ENCODE assay signal across 18 cellular contexts in genomic region chr17:20171741-20172377, GRCh38.
A peak's percentile ranks its signal among the peaks of the same experiment; 100 is the strongest.
DNase-seq lines count a peak whose midpoint lies in the region; ATAC-seq, FAIRE-seq and TF ChIP-seq lines count a peak whose summit lies in the region.
"Had no signal": no experiment of that assay in that cellular context is flagged by ENCODE, and none has a peak within 500 bp of the region (broad histone marks: within the 10 kb centered on the region; RNA-seq: fewer than 3 reads in every experiment).

No MANE protein-coding gene starts in this region.

- in situ Hi-C loops in HepG2 (cut with HindIII; ENCODE audit: extremely low pct_ligation_motif_present, low pct_unique_long_range_greater_than_20kb): no loop called here

- H3K9me3 Mint-ChIP-seq in brain: peaks cover 0 to 2% (median 0%) of the 10 kb centered on the region in 5 experiments
- H3K9me3 Mint-ChIP-seq: stimulated activated memory B cell treated with anti-CD40 and anti-IgM and Interleukin-4, amounts not matched to agents 10 μg/mL and 1 μg/mL and 100 μg/mL, for 72 hours had no signal

- peak overlapping the region in 3 of 5 experiments; percentile 4 to 55 (median 26) for H3K27ac Mint-ChIP-seq in brain
- H3K27ac Mint-ChIP-seq: stimulated activated memory B cell treated with anti-CD40 and anti-IgM and Interleukin-4, amounts not matched to agents 10 μg/mL and 1 μg/mL and 100 μg/mL, for 72 hours had no signal

- peak; percentile 27 for DNase-seq in HepG2 (ENCODE audit: low spot score)
- DNase-seq in right lobe of liver: no peak
- no peak for DNase-seq in left colon
- DNase-seq in upper lobe of right lung: no peak
- DNase-seq in activated CD4-positive, alpha-beta T cell treated with anti-CD3 and anti-CD28 coated beads for 4 hours: no peak
- no peak for DNase-seq in NCI-H1436 treated with DMSO at 0.1 percent for 48 hours (lab: John Stamatoyannopoulos, UW)
- no peak for DNase-seq in cardiac septum (ENCODE audit: low spot score)
- DNase-seq: activated CD8-positive, alpha-beta memory T cell treated with anti-CD3 and anti-CD28 coated beads, Interleukin-2, amount 50 U/mL, for 48 hours; activated naive CD4-positive, alpha-beta T cell; dermis blood vessel endothelial cell; esophagus squamous epithelium; hypothalamus; NCI-H1048; psoas muscle had no signal

- BruUV-seq in HepG2 (replicated peaks; lab: Mats Ljungman, UMichigan): no TSS peak

- no peaks in the 10 kb centered on the region for H3K36me3 ChIP-seq in HepG2 (replicated peaks in 1 of 2; ENCODE audit: control insufficient read depth in 1 of 2, insufficient read depth in 2 of 2, low read length in 2 of 2)
- H3K36me3 ChIP-seq in right lobe of liver: no peaks in the 10 kb centered on the region
- no peaks in the 10 kb centered on the region for H3K36me3 ChIP-seq in upper lobe of right lung
- H3K36me3 ChIP-seq: ascending aorta, esophagus squamous epithelium had no signal

- H3K27me3 ChIP-seq in HepG2 (ENCODE audit: control insufficient read depth in 1 of 2, insufficient read depth in 2 of 2, low read length in 2 of 2) (no peaks in the 10 kb centered on the region), right lobe of liver (no peaks in the 10 kb centered on the region), upper lobe of right lung (no peaks in the 10 kb centered on the region)
- H3K27me3 ChIP-seq: ascending aorta, esophagus squamous epithelium had no signal

- H3K27ac ChIP-seq in HepG2 (ENCODE audit: extremely low read length, insufficient read depth, low read length) (no peak overlapping the region), right lobe of liver (no peak overlapping the region), upper lobe of right lung (no peak overlapping the region)
- H3K27ac ChIP-seq: esophagus squamous epithelium, psoas muscle had no signal

- H3K79me2 ChIP-seq in HepG2 (ENCODE audit: insufficient read depth, low read length): no peaks in the 10 kb centered on the region

- no CpG with 5 or more reads among the region's 2 CpGs for WGBS in HepG2 (ENCODE audit: low lambda C conversion rate)
- WGBS in right lobe of liver (ENCODE audit: insufficient coverage, low coverage, low lambda C conversion rate, missing lambda C conversion rate): 83% methylated on average over 1 of the region's 2 CpGs

- H3K4me3 Mint-ChIP-seq in brain: no peak overlapping the region
- H3K4me3 Mint-ChIP-seq: stimulated activated memory B cell treated with anti-CD40 and anti-IgM and Interleukin-4, amounts not matched to agents 10 μg/mL and 1 μg/mL and 100 μg/mL, for 72 hours had no signal

- H3K4me3 ChIP-seq in HepG2 (replicated peaks in 1 of 3; ENCODE audit: insufficient read depth in 1 of 3, low read depth in 2 of 3, low read length in 3 of 3) (no peak overlapping the region), right lobe of liver (no peak overlapping the region), upper lobe of right lung (no peak overlapping the region)
- H3K4me3 ChIP-seq: ascending aorta, esophagus squamous epithelium, psoas muscle had no signal

- intact Hi-C loops in HepG2 (cut with micrococcal nuclease; ENCODE audit: unreplicated experiment): no loop called here
- intact Hi-C loops in right lobe of liver (cut with DNase I): no loop called here
- intact Hi-C loops in left colon (cut with DNase I, micrococcal nuclease): no loop called here
- intact Hi-C loops in upper lobe of right lung (cut with DNase I): no loop called here
- intact Hi-C loops in cardiac septum (cut with DNase I): no loop called here

- no peak for FAIRE-seq in HepG2 (lab: Jason Lieb, UNC)
- FAIRE-seq: urothelium cell line had no signal

- H3K9me3 ChIP-seq in HepG2 (ENCODE audit: low read length) (no peaks in the 10 kb centered on the region), right lobe of liver (no peaks in the 10 kb centered on the region), upper lobe of right lung (no peaks in the 10 kb centered on the region)
- H3K9me3 ChIP-seq: ascending aorta, esophagus squamous epithelium, psoas muscle had no signal

- H3K36me3 Mint-ChIP-seq in brain: no peaks in the 10 kb centered on the region
- H3K36me3 Mint-ChIP-seq: stimulated activated memory B cell treated with anti-CD40 and anti-IgM and Interleukin-4, amounts not matched to agents 10 μg/mL and 1 μg/mL and 100 μg/mL, for 72 hours had no signal

- H4K20me1 ChIP-seq in HepG2 (ENCODE audit: insufficient read depth, low read length): no peaks in the 10 kb centered on the region

- ATAC-seq in HepG2: no peak
- no peak for ATAC-seq in right lobe of liver
- ATAC-seq in left colon: peak; percentile 28
- ATAC-seq in upper lobe of right lung: peak; percentile 86
- ATAC-seq: psoas muscle had no signal

- CTCF ChIA-PET in HepG2 (lab: Yijun Ruan, JAX; ENCODE audit: low intra/inter-chr PET ratio, low total read pairs): no interaction called here

- H3K4me1 Mint-ChIP-seq in brain: peaks cover 54% of the 10 kb centered on the region

- TF ChIP-seq EP300 in HepG2 (IDR thresholded peaks at IDR 0.05; ENCODE audit: low read depth in 2 of 2, low read length in 2 of 2): no peak
- no peak for TF ChIP-seq EP300 in HepG2 (CRISPR knock-in tag; IDR thresholded peaks at IDR 0.05; ENCODE audit: borderline replicate concordance)

- H3K4me1 ChIP-seq in HepG2 (ENCODE audit: insufficient read depth, low read length) (peaks cover 24% of the 10 kb centered on the region), right lobe of liver (no peaks in the 10 kb centered on the region), upper lobe of right lung (peaks cover 7% of the 10 kb centered on the region)
- H3K4me1 ChIP-seq: esophagus squamous epithelium, psoas muscle had no signal

- H3K27me3 Mint-ChIP-seq in brain: no peaks in the 10 kb centered on the region
- H3K27me3 Mint-ChIP-seq: stimulated activated memory B cell treated with anti-CD40 and anti-IgM and Interleukin-4, amounts not matched to agents 10 μg/mL and 1 μg/mL and 100 μg/mL, for 72 hours had no signal

- TF ChIP-seq RAD21 in HepG2 (CRISPR knock-in tag; IDR thresholded peaks at IDR 0.05): no peak

- POLR2A ChIA-PET in HepG2 (lab: Yijun Ruan, JAX): no interaction called here

- TF ChIP-seq CTCF in HepG2 (CRISPR knock-in tag; IDR thresholded peaks at IDR 0.05) (no peak), right lobe of liver (IDR thresholded peaks at IDR 0.05) (no peak), brain (conservative IDR thresholded peaks at IDR 0.05) (no peak), upper lobe of right lung (IDR thresholded peaks at IDR 0.05) (no peak)

- TF ChIP-seq POLR2A in HepG2 (IDR thresholded peaks at IDR 0.05; ENCODE audit: insufficient read depth in 1 of 2, low read depth in 2 of 2, low read length in 2 of 2) (no peak), right lobe of liver (IDR thresholded peaks at IDR 0.05) (no peak)

- H3K4me2 ChIP-seq in HepG2 (ENCODE audit: low read depth, low read length): no peak overlapping the region

- H3K9ac ChIP-seq in HepG2 (ENCODE audit: insufficient read depth, low read depth, low read length): no peak overlapping the region

- no peak overlapping the region for H2AFZ ChIP-seq in HepG2 (ENCODE audit: low read length)

TF ChIP-seq in HepG2, 621 proteins besides CTCF, POLR2A, EP300 and RAD21 (continues in another document):
- TF ChIP-seq JUND (CRISPR knock-in tag; IDR thresholded peaks at IDR 0.05) (no peak), ZNF572 (CRISPR knock-in tag; IDR thresholded peaks at IDR 0.05) (no peak), ZNF138 (CRISPR knock-in tag; IDR thresholded peaks at IDR 0.05; ENCODE audit: low read depth) (no peak), TFDP2 (CRISPR knock-in tag; IDR thresholded peaks at IDR 0.05) (no peak), IRF1 (CRISPR knock-in tag; IDR thresholded peaks at IDR 0.05; ENCODE audit: low read depth) (no peak), ZNF10 (CRISPR knock-in tag; IDR thresholded peaks at IDR 0.05; ENCODE audit: borderline replicate concordance, low read depth) (no peak), ZSCAN5A (CRISPR knock-in tag; IDR thresholded peaks at IDR 0.05; ENCODE audit: borderline replicate concordance) (no peak), TCF12 (IDR thresholded peaks at IDR 0.05) (no peak), TCF12 (CRISPR knock-in tag; IDR thresholded peaks at IDR 0.05) (no peak), ZBTB38 (CRISPR knock-in tag; IDR thresholded peaks at IDR 0.05) (no peak), CHCHD3 (CRISPR knock-in tag; IDR thresholded peaks at IDR 0.05) (no peak)

Comparison
In these comparisons a context has a peak if more than half of its experiments do, and no peak if none do; other contexts are left out.
1. ATAC-seq: peak in left colon (single experiment) and upper lobe of right lung (single experiment); none in HepG2 (single experiment) and right lobe of liver (0 of 4).